ENCODE assay signal across 26 cellular contexts in the genomic region with DNA sequence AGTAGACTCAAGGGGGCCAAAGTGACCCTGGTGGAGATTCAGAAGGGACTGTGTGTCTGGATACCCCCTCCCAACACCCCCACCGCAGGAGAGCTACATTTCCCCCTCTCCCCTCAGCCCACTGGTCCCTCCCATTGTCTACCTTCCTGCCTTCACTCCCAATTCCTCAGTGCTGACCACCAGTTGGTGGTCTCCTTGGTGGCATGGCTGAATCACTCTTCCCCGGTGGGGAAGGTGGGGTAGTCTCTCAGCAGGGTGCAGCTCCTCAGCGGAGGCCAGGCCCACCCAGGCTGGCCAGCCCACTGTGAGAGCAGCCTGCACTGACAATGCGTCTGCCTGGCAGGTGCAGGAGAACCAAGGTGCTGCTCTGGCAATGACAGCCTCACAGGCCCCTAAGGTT.
"Had no signal": no experiment of that assay in that cellular context is flagged by ENCODE, and none has a peak within 500 bp of the region (broad histone marks: within the 10 kb centered on the region; RNA-seq: fewer than 3 reads in every experiment).

No MANE protein-coding gene starts in this region.

- DNase-seq: islet precursor cell; left ventricle myocardium inferior; midbrain; mucosa of descending colon; naive thymus-derived CD4-positive, alpha-beta T cell; occipital lobe; ovary; retina; right cardiac atrium; stimulated activated CD4-positive, alpha-beta T cell treated with anti-CD3 and anti-CD28 coated beads, Interleukin-12 subunit alpha, Interleukin-12 subunit beta, amount 100 ng/mL, for 4 hours; stimulated activated CD4-positive, alpha-beta T cell treated with anti-CD3 and anti-CD28 coated beads, Interleukin-15, amount 100 ng/mL, for 24 hours; stimulated activated CD4-positive, alpha-beta T cell treated with anti-CD3 and anti-CD28 coated beads, Interleukin-2, amount 100 ng/mL, for 24 hours; stimulated activated CD4-positive, alpha-beta T cell treated with anti-CD3 and anti-CD28 coated beads, Interleukin-4, amount 100 ng/mL, for 1 hour; stimulated activated naive B cell treated with anti-CD40 and anti-IgM and Interleukin-4, amounts not matched to agents 10 μg/mL and 1 μg/mL and 100 μg/mL, for 72 hours; stimulated activated naive CD8-positive, alpha-beta T cell treated with anti-CD3 and anti-CD28 coated beads, Interleukin-15, Interleukin-2, amounts not matched to agents 100 U/mL and 50 U/mL, for 24 hours had no signal

- H3K27ac ChIP-seq: hepatocyte, left ventricle myocardium inferior, neutrophil, ovary, prostate gland, skin epidermis, tibial nerve, vagina had no signal

- H3K9me3 Mint-ChIP-seq: naive thymus-derived CD4-positive, alpha-beta T cell; natural killer cell treated with Interleukin-12 subunit alpha and Interleukin-12 subunit beta and Interleukin-15 and Interleukin-18, amount 100 ng/mL, for 72 hours; neural crest cell; stimulated activated naive B cell treated with anti-CD40 and anti-IgM and Interleukin-4, amounts not matched to agents 10 μg/mL and 1 μg/mL and 100 μg/mL, for 72 hours; type B pancreatic cell had no signal

- H3K27ac Mint-ChIP-seq: naive thymus-derived CD4-positive, alpha-beta T cell; natural killer cell treated with Interleukin-12 subunit alpha and Interleukin-12 subunit beta and Interleukin-15 and Interleukin-18, amount 100 ng/mL, for 72 hours; stimulated activated naive B cell treated with anti-CD40 and anti-IgM and Interleukin-4, amounts not matched to agents 10 μg/mL and 1 μg/mL and 100 μg/mL, for 72 hours had no signal

- H3K36me3 Mint-ChIP-seq: naive thymus-derived CD4-positive, alpha-beta T cell; natural killer cell treated with Interleukin-12 subunit alpha and Interleukin-12 subunit beta and Interleukin-15 and Interleukin-18, amount 100 ng/mL, for 72 hours; stimulated activated naive B cell treated with anti-CD40 and anti-IgM and Interleukin-4, amounts not matched to agents 10 μg/mL and 1 μg/mL and 100 μg/mL, for 72 hours; type B pancreatic cell had no signal

- H3K4me3 ChIP-seq: hepatocyte, left ventricle myocardium inferior, lung, mucosa of descending colon, ovary, prostate gland, skin epidermis, tibial nerve, vagina had no signal

- ATAC-seq: mucosa of descending colon; naive thymus-derived CD4-positive, alpha-beta T cell; natural killer cell treated with Interleukin-12 subunit alpha and Interleukin-12 subunit beta and Interleukin-15 and Interleukin-18, amount 100 ng/mL, for 72 hours; right cardiac atrium; sciatic nerve; stimulated activated naive B cell treated with anti-CD40 and anti-IgM and Interleukin-4, amounts not matched to agents 10 μg/mL and 1 μg/mL and 100 μg/mL, for 72 hours; stimulated activated naive CD8-positive, alpha-beta T cell treated with anti-CD3 and anti-CD28 coated beads, Interleukin-15, Interleukin-2, amounts not matched to agents 100 U/mL and 50 U/mL, for 24 hours had no signal

- H3K79me2 ChIP-seq: hepatocyte had no signal

- H3K4me2 ChIP-seq: hepatocyte had no signal

- H3K9me3 ChIP-seq: left ventricle myocardium inferior, mucosa of descending colon, neutrophil, ovary, prostate gland, tibial nerve, vagina had no signal

- H2AFZ ChIP-seq: hepatocyte had no signal

- H3K36me3 ChIP-seq: left ventricle myocardium inferior, neutrophil, ovary, prostate gland, tibial nerve, vagina had no signal

- H3K4me3 Mint-ChIP-seq: naive thymus-derived CD4-positive, alpha-beta T cell; natural killer cell treated with Interleukin-12 subunit alpha and Interleukin-12 subunit beta and Interleukin-15 and Interleukin-18, amount 100 ng/mL, for 72 hours; neural crest cell; stimulated activated naive B cell treated with anti-CD40 and anti-IgM and Interleukin-4, amounts not matched to agents 10 μg/mL and 1 μg/mL and 100 μg/mL, for 72 hours; type B pancreatic cell had no signal

- H3K27me3 ChIP-seq: hepatocyte, ovary, tibial nerve, vagina had no signal

- H3K4me1 ChIP-seq: prostate gland, tibial nerve had no signal
